Comparison of ENCODE assay signal across 8 cellular contexts in genomic region chr12:32106517-32107366, GRCh38.
DNase-seq lines count a peak whose midpoint lies in the region; ATAC-seq and TF ChIP-seq lines count a peak whose summit lies in the region.

Gene BICD1 (plus strand): TSS chr12:32106847. CDS start chr12:32107332, 485 bp downstream.

- ATAC-seq in GM18498 (IDR thresholded peaks at IDR 0.05; ENCODE audit: unreplicated experiment) (peak; percentile 84), HG02840 (IDR thresholded peaks at IDR 0.05; ENCODE audit: low FRiP score, unreplicated experiment) (peak; percentile 70)

- in situ Hi-C loops in astrocyte of the cerebellum (cut with HindIII; ENCODE audit: low sequenced_read_pairs), result no loop called here

- peak within 1 kb of the TSS; percentile 82 for H3K4me3 ChIP-seq in astrocyte of the cerebellum (ENCODE audit: low read depth, low read length)
- peak within 1 kb of the TSS; percentile 88 for H3K4me3 ChIP-seq in retinal pigment epithelial cell (ENCODE audit: low read length)

- TF ChIP-seq CTCF in astrocyte of the cerebellum (IDR thresholded peaks at IDR 0.05; ENCODE audit: low read depth, low read length, missing control alignments) (peak; percentile 8), retinal pigment epithelial cell (conservative IDR thresholded peaks at IDR 0.05; ENCODE audit: low read depth, low read length) (no peak)

- DNase-seq in NCI-H1694 (lab: John Stamatoyannopoulos, UW) (peak; percentile 84), T-helper 9 cell (peak; percentile 62), astrocyte of the cerebellum (ENCODE audit: low read depth) (peak; percentile 55), hepatic stellate cell (ENCODE audit: low spot score) (peak; percentile 89), retinal pigment epithelial cell (ENCODE audit: low read depth) (no peak), KG1 (lab: John Stamatoyannopoulos, UW) (no peak)

Comparison
In these comparisons a context has a peak if more than half of its experiments do, and no peak if none do; other contexts are left out.
1. DNase-seq: peak in NCI-H1694 (single experiment), T-helper 9 cell (single experiment), astrocyte of the cerebellum (single experiment) and hepatic stellate cell (single experiment); none in retinal pigment epithelial cell (single experiment) and KG1 (single experiment).